Comparison of ENCODE assay signal across 1 cellular context in genomic region chr9:15115702-15116639, GRCh38.
TF ChIP-seq lines count a peak whose summit lies in the region.

No MANE protein-coding gene starts in this region.

TF ChIP-seq in H1, 55 proteins besides CTCF, POLR2A, EP300 and RAD21:
- TF ChIP-seq RFX5 (IDR thresholded peaks at IDR 0.05; ENCODE audit: borderline replicate concordance, low read depth, low read length): no peak
- TF ChIP-seq KDM1A (IDR thresholded peaks at IDR 0.05; ENCODE audit: borderline replicate concordance, low read length): no peak
- no peak for TF ChIP-seq E2F6 (IDR thresholded peaks at IDR 0.05)
- no peak for TF ChIP-seq SP1 (IDR thresholded peaks at IDR 0.05; ENCODE audit: low read depth, low read length)
- TF ChIP-seq PHF8 (conservative IDR thresholded peaks at IDR 0.05; ENCODE audit: low read depth, low read length): no peak
- TF ChIP-seq MAFK (IDR thresholded peaks at IDR 0.05; ENCODE audit: low read depth, low read length): no peak
- no peak for TF ChIP-seq EZH2 (IDR thresholded peaks at IDR 0.05; ENCODE audit: low read depth, low read length, severe bottlenecking)
- TF ChIP-seq JUN (IDR thresholded peaks at IDR 0.05; ENCODE audit: low read depth, low read length): no peak
- no peak for TF ChIP-seq KDM5A (IDR thresholded peaks at IDR 0.05; ENCODE audit: low read length)
- no peak for TF ChIP-seq CEBPB (IDR thresholded peaks at IDR 0.05; ENCODE audit: low read depth, low read length)
- TF ChIP-seq ATF2 (IDR thresholded peaks at IDR 0.05; ENCODE audit: low read length): no peak
- no peak for TF ChIP-seq BACH1 (IDR thresholded peaks at IDR 0.05; ENCODE audit: low read length)
TF ChIP-seq in H1: peak in this region for 0.
